In the genomic region with DNA sequence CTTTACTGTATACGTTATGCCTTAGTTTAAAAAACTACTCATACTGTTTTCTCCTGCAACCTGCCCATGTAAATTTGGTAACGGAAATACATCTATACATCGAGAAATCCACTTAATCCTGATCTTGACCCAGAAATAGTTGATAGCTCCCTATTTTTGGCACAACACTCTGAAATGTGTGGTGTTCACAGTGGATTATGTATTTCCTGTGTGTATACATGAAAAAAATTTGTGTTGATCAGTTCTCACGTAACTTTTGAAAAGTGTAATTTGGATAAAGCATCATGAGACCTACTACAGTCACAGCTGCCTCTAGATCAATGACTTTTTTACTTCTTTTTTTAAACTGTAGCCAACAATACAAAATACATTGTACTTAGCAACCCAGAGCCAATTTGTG, we compare ENCODE assay signal across 20 cellular contexts.
DNase-seq lines count a peak whose midpoint lies in the region; ATAC-seq, FAIRE-seq and TF ChIP-seq lines count a peak whose summit lies in the region.
"Had no signal": no experiment of that assay in that cellular context is flagged by ENCODE, and none has a peak within 500 bp of the region (broad histone marks: within the 10 kb centered on the region; RNA-seq: fewer than 3 reads in every experiment).

No MANE protein-coding gene starts in this region.

- no peaks in the 10 kb centered on the region for H3K27me3 Mint-ChIP-seq in WTC11 (ENCODE audit: low read depth)

- H3K9me3 ChIP-seq in A549: no peaks in the 10 kb centered on the region
- H3K9me3 ChIP-seq: BE2C, heart left ventricle, left ventricle myocardium inferior had no signal

- H3K9me3 Mint-ChIP-seq in WTC11: no peaks in the 10 kb centered on the region
- H3K9me3 Mint-ChIP-seq: GM23338 had no signal

- no peak for TF ChIP-seq CTCF in A549 (IDR thresholded peaks at IDR 0.05)
- no peak for TF ChIP-seq CTCF in WTC11 (IDR thresholded peaks at IDR 0.05)
- TF ChIP-seq CTCF in fibroblast of villous mesenchyme (IDR thresholded peaks at IDR 0.05; ENCODE audit: insufficient read depth, low read depth, low read length): no peak

- peak overlapping the region; percentile 84 to 92 for H3K27ac ChIP-seq in A549
- H3K27ac ChIP-seq: left ventricle myocardium inferior had no signal

- CTCF ChIA-PET in A549 (lab: Yijun Ruan, JAX) (interaction anchor here (0.9 to 3.1 kb wide), 2 partner anchors 9 to 46 kb away, joined by 4 to 10 read pairs; no protein-coding TSS in a partner anchor), WTC11 (lab: Charles Lee) (interaction anchor here (0.8 to 1.9 kb wide), 2 partner anchors 62 to 116 kb away, joined by 5 to 6 read pairs; no protein-coding TSS in a partner anchor)

- no peak for TF ChIP-seq EP300 in A549 (IDR thresholded peaks at IDR 0.05)

- H3K4me3 ChIP-seq in A549 (no peak overlapping the region), fibroblast of villous mesenchyme (ENCODE audit: low read depth, low read length) (no peak overlapping the region)
- H3K4me3 ChIP-seq: GM23338, heart left ventricle, left ventricle myocardium inferior had no signal

- H3K4me1 ChIP-seq in A549: peaks cover 60% of the 10 kb centered on the region
- H3K4me1 ChIP-seq: left ventricle myocardium inferior had no signal

- 84% methylated on average over 4 of the region's 4 CpGs for WGBS in A549 (ENCODE audit: missing lambda C conversion rate)

- TF ChIP-seq RAD21 in A549 (conservative IDR thresholded peaks at IDR 0.05 in 1 of 2, IDR thresholded peaks at IDR 0.05 in 1 of 2): no peak

- H3K4me3 Mint-ChIP-seq in WTC11: no peak overlapping the region
- H3K4me3 Mint-ChIP-seq: GM23338 had no signal

- H3K4me2 ChIP-seq in A549: no peak overlapping the region
- H3K4me2 ChIP-seq: GM23338 had no signal

- H3K27ac Mint-ChIP-seq in WTC11: peak overlapping the region; percentile 6
- H3K27ac Mint-ChIP-seq: GM23338 had no signal

- DNase-seq in A549 (ENCODE audit: low read depth in 1 of 2, low spot score in 1 of 2) (no peak), CD1c-positive myeloid dendritic cell (ENCODE audit: extremely low spot score) (peak; percentile 0), WTC11 (ENCODE audit: low spot score) (no peak), fibroblast of villous mesenchyme (ENCODE audit: low read depth) (peak; percentile 73), D341Med (ENCODE audit: low spot score) (no peak), NCI-H1694 (lab: John Stamatoyannopoulos, UW) (no peak)
- DNase-seq: activated effector memory CD4-positive, alpha-beta T cell treated with anti-CD3 and anti-CD28 coated beads, Interleukin-2, amount 50 U/mL, for 16 hours; anterior cingulate cortex; BE2C; heart left ventricle; left ventricle myocardium inferior; NCI-H1417; NCI-H524 treated with DMSO at 0.1 percent for 48 hours; retina; stimulated activated CD4-positive, alpha-beta T cell treated with anti-CD3 and anti-CD28 coated beads, Interleukin-15, amount 100 ng/mL, for 24 hours; SW 1271 had no signal

- no peaks in the 10 kb centered on the region for H3K4me1 Mint-ChIP-seq in WTC11
- H3K4me1 Mint-ChIP-seq: GM23338 had no signal

- no peak for TF ChIP-seq POLR2A in A549 (IDR thresholded peaks at IDR 0.05; ENCODE audit: low read length)

- POLR2A ChIA-PET in A549 (lab: Yijun Ruan, JAX) (interaction anchor here (0.5 kb wide), 1 partner anchor 140 kb away, joined by 5 read pairs; no protein-coding TSS in a partner anchor), WTC11 (lab: Charles Lee) (no interaction called here)

- no peak for FAIRE-seq in A549 (lab: Jason Lieb, UNC)
- FAIRE-seq: endometrium, G401.6 had no signal

- no peak for ATAC-seq in A549
- no peak for ATAC-seq in WTC11
- ATAC-seq in HG02884 (IDR thresholded peaks at IDR 0.05; ENCODE audit: unreplicated experiment): no peak
- ATAC-seq: GM23338, heart left ventricle had no signal

- no peaks in the 10 kb centered on the region for H3K36me3 Mint-ChIP-seq in WTC11

TF ChIP-seq in A549, 52 proteins besides CTCF, POLR2A, EP300 and RAD21:
- TF ChIP-seq BHLHE40 (IDR thresholded peaks at IDR 0.05; ENCODE audit: low read depth, low read length) (no peak), KDM1A (IDR thresholded peaks at IDR 0.05; ENCODE audit: low read depth) (no peak), HOXB13 (CRISPR knock-in tag; IDR thresholded peaks at IDR 0.05; ENCODE audit: low read depth) (no peak), ESRRA (IDR thresholded peaks at IDR 0.05; ENCODE audit: borderline replicate concordance, low read length) (no peak)
- TF ChIP-seq, protein P1, sequence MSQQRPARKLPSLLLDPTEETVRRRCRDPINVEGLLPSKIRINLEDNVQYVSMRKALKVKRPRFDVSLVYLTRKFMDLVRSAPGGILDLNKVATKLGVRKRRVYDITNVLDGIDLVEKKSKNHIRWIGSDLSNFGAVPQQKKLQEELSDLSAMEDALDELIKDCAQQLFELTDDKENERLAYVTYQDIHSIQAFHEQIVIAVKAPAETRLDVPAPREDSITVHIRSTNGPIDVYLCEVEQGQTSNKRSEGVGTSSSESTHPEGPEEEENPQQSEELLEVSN (IDR thresholded peaks at IDR 0.05; ENCODE audit: borderline replicate concordance, low read depth): no peak

TF ChIP-seq in WTC11, 78 proteins besides CTCF, POLR2A, EP300 and RAD21 (continues in another document):
- no peak for TF ChIP-seq ZNF396 (CRISPR knock-in tag; IDR thresholded peaks at IDR 0.05; ENCODE audit: borderline replicate concordance)
- no peak for TF ChIP-seq ZNF416 (CRISPR knock-in tag; IDR thresholded peaks at IDR 0.05)
- TF ChIP-seq, protein P2, sequence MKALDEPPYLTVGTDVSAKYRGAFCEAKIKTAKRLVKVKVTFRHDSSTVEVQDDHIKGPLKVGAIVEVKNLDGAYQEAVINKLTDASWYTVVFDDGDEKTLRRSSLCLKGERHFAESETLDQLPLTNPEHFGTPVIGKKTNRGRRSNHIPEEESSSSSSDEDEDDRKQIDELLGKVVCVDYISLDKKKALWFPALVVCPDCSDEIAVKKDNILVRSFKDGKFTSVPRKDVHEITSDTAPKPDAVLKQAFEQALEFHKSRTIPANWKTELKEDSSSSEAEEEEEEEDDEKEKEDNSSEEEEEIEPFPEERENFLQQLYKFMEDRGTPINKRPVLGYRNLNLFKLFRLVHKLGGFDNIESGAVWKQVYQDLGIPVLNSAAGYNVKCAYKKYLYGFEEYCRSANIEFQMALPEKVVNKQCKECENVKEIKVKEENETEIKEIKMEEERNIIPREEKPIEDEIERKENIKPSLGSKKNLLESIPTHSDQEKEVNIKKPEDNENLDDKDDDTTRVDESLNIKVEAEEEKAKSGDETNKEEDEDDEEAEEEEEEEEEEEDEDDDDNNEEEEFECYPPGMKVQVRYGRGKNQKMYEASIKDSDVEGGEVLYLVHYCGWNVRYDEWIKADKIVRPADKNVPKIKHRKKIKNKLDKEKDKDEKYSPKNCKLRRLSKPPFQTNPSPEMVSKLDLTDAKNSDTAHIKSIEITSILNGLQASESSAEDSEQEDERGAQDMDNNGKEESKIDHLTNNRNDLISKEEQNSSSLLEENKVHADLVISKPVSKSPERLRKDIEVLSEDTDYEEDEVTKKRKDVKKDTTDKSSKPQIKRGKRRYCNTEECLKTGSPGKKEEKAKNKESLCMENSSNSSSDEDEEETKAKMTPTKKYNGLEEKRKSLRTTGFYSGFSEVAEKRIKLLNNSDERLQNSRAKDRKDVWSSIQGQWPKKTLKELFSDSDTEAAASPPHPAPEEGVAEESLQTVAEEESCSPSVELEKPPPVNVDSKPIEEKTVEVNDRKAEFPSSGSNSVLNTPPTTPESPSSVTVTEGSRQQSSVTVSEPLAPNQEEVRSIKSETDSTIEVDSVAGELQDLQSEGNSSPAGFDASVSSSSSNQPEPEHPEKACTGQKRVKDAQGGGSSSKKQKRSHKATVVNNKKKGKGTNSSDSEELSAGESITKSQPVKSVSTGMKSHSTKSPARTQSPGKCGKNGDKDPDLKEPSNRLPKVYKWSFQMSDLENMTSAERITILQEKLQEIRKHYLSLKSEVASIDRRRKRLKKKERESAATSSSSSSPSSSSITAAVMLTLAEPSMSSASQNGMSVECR (CRISPR knock-in tag; IDR thresholded peaks at IDR 0.05; ENCODE audit: borderline replicate concordance): no peak
- TF ChIP-seq FOXK1 (CRISPR knock-in tag; IDR thresholded peaks at IDR 0.05): no peak
- no peak for TF ChIP-seq MYBL2 (CRISPR knock-in tag; IDR thresholded peaks at IDR 0.05)
- TF ChIP-seq, protein P3, sequence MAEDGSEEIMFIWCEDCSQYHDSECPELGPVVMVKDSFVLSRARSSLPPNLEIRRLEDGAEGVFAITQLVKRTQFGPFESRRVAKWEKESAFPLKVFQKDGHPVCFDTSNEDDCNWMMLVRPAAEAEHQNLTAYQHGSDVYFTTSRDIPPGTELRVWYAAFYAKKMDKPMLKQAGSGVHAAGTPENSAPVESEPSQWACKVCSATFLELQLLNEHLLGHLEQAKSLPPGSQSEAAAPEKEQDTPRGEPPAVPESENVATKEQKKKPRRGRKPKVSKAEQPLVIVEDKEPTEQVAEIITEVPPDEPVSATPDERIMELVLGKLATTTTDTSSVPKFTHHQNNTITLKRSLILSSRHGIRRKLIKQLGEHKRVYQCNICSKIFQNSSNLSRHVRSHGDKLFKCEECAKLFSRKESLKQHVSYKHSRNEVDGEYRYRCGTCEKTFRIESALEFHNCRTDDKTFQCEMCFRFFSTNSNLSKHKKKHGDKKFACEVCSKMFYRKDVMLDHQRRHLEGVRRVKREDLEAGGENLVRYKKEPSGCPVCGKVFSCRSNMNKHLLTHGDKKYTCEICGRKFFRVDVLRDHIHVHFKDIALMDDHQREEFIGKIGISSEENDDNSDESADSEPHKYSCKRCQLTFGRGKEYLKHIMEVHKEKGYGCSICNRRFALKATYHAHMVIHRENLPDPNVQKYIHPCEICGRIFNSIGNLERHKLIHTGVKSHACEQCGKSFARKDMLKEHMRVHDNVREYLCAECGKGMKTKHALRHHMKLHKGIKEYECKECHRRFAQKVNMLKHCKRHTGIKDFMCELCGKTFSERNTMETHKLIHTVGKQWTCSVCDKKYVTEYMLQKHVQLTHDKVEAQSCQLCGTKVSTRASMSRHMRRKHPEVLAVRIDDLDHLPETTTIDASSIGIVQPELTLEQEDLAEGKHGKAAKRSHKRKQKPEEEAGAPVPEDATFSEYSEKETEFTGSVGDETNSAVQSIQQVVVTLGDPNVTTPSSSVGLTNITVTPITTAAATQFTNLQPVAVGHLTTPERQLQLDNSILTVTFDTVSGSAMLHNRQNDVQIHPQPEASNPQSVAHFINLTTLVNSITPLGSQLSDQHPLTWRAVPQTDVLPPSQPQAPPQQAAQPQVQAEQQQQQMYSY (CRISPR knock-in tag; IDR thresholded peaks at IDR 0.05): no peak
- no peak for TF ChIP-seq RORB (CRISPR knock-in tag; IDR thresholded peaks at IDR 0.05)
- TF ChIP-seq CREM (CRISPR knock-in tag; IDR thresholded peaks at IDR 0.05): no peak

Comparison
In these comparisons a context has a peak if more than half of its experiments do, and no peak if none do; other contexts are left out.
1. DNase-seq: peak in CD1c-positive myeloid dendritic cell (single experiment) and fibroblast of villous mesenchyme (single experiment); none in A549 (0 of 2), WTC11 (single experiment), D341Med (single experiment) and NCI-H1694 (single experiment).